ENCODE assay signal across 8 cellular contexts in the genomic region with DNA sequence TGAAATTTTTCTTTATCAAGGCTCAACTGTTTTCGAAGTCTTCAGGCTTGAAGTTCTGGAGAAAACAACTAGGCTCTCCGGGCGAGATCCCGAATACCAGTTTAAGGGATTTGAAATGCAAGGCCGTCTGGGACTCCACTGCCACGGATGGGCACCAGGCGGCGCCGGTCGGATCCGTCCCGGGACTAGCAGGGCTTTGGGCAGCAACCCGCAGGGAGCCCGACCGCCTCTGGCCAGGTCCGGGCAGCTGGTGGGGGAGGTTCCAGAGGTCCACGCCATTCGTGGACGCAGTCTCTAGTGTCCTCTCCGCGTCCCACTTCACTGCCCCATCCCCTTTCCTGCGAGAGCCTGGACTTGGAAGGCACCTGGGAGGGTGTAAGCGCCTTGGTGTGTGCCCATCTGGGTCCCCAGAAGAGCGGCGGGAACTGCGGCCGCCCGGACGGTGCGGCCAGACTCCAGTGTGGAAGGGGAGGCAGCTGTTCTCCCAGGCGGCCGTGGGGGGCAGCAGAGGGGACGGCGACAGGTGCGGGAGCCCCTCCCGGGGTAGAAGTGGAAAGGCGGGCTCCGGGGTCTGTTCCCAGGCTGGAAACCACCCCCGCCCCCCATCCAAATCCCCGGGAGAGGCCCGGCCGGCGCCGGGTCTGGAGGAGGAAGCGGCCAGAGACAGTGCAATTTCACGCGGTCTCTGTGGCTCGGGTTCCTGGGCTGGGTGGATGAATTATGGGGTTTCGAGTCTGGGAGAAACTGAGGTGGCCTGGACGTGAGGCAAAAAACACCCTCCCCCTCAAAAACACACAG. TPM values are rescaled to one million over a fixed set of nuclear protein-coding genes. Genes with fewer than 3 reads are reported as not detected.
DNase-seq lines count a peak whose midpoint lies in the region; ATAC-seq and TF ChIP-seq lines count a peak whose summit lies in the region.

No MANE protein-coding gene starts in this region.

- H3K9me3 ChIP-seq in MM.1S (replicated peaks; ENCODE audit: insufficient read depth, low read length), result no peaks in the 10 kb centered on the region
- no peaks in the 10 kb centered on the region for H3K9me3 ChIP-seq in ascending aorta
- H3K9me3 ChIP-seq in right atrium auricular region, result no peaks in the 10 kb centered on the region

- H3K27ac ChIP-seq in MM.1S (ENCODE audit: low read length), result no peak overlapping the region; the same call in 1 of the 2 replicates
- peak overlapping the region; percentile 75 to 81 for H3K27ac ChIP-seq in ascending aorta
- H3K27ac ChIP-seq in right atrium auricular region, result peak overlapping the region; percentile 34 to 56

- H3K9me2 ChIP-seq in MM.1S (replicated peaks; ENCODE audit: insufficient read depth, low read length), result no peaks in the 10 kb centered on the region

- DNase-seq in CD1c-positive myeloid dendritic cell (ENCODE audit: extremely low spot score) (peak; percentile 76), MM.1S (peak; percentile 64), T-helper 1 cell (peak; percentile 27 to 46 (median 35)), ascending aorta (ENCODE audit: low spot score in 2 of 2) (peak; percentile 53 to 94), right atrium auricular region (ENCODE audit: low spot score) (peak; percentile 90), posterior cingulate gyrus (peak; percentile 73 to 97 (median 84))

- peaks cover 8% of the 10 kb centered on the region for H3F3A ChIP-seq in MM.1S (ENCODE audit: insufficient read depth, low read length)

- intact Hi-C loops in ascending aorta (cut with DNase I) (loop anchor here (1.0 to 5.0 kb wide), 3 partner anchors 25 to 72 kb away; a partner anchor contains a TSS), posterior cingulate gyrus (cut with DNase I) (no loop called here)

- H3K79me2 ChIP-seq in MM.1S (ENCODE audit: low read length), result no peaks in the 10 kb centered on the region

- no peaks in the 10 kb centered on the region for H3K4me1 ChIP-seq in MM.1S (ENCODE audit: low read length)
- peaks cover 5 to 7% of the 10 kb centered on the region in 2 donors for H3K4me1 ChIP-seq in ascending aorta
- H3K4me1 ChIP-seq in right atrium auricular region, result peaks cover 0 to 15% of the 10 kb centered on the region in 2 donors

- TF ChIP-seq CTCF in MM.1S (IDR thresholded peaks at IDR 0.05; ENCODE audit: low read length), result peak; percentile 71
- peak; percentile 65 to 82 (median 77) for TF ChIP-seq CTCF in ascending aorta (IDR thresholded peaks at IDR 0.05)
- TF ChIP-seq CTCF in right atrium auricular region (IDR thresholded peaks at IDR 0.05), result peak; percentile 74 to 76

- peak overlapping the region; percentile 95 for H2AFZ ChIP-seq in MM.1S (ENCODE audit: low read length)

- peaks cover 29% of the 10 kb centered on the region for H3K27me3 ChIP-seq in MM.1S (replicated peaks; ENCODE audit: insufficient read depth, low read length)
- H3K27me3 ChIP-seq in ascending aorta, result no peaks in the 10 kb centered on the region
- H3K27me3 ChIP-seq in right atrium auricular region, result no peaks in the 10 kb centered on the region

- peak overlapping the region; percentile 72 for H3K4me3 ChIP-seq in MM.1S (ENCODE audit: low read length)
- peak overlapping the region; percentile 72 to 86 for H3K4me3 ChIP-seq in ascending aorta
- H3K4me3 ChIP-seq in right atrium auricular region, result peak overlapping the region; percentile 36 to 59

- H3K36me3 ChIP-seq in MM.1S (replicated peaks; ENCODE audit: insufficient read depth, low read length), result no peaks in the 10 kb centered on the region
- no peaks in the 10 kb centered on the region for H3K36me3 ChIP-seq in ascending aorta
- no peaks in the 10 kb centered on the region for H3K36me3 ChIP-seq in right atrium auricular region

- peak overlapping the region; percentile 37; the same call in 1 of the 2 replicates for H3K9ac ChIP-seq in MM.1S (ENCODE audit: low read length)

- H3K4me2 ChIP-seq in MM.1S (ENCODE audit: low read depth, low read length), result peak overlapping the region; percentile 91

- no peaks in the 10 kb centered on the region for H4K20me1 ChIP-seq in MM.1S (ENCODE audit: insufficient read depth, low read length)

- ATAC-seq in GM19467 (IDR thresholded peaks at IDR 0.05; ENCODE audit: unreplicated experiment) (peak; percentile 74), HG02973 (IDR thresholded peaks at IDR 0.05; ENCODE audit: unreplicated experiment) (no peak)

RNA-seq across cellular contexts. Expression of a gene that starts 0.8 kb away (rescaled TPM):
- 3.2 TPM for total RNA-seq in ascending aorta
- total RNA-seq in right atrium auricular region, result 1 to 10 TPM; 3.2 to 7.2 TPM

RNA-seq across cellular contexts. Expression of a gene that starts 25.2 kb away (rescaled TPM):
- total RNA-seq in ascending aorta, result 101 TPM
- 100 to 1,000 TPM in 1 of 2 donors, 10 to 100 TPM in 1; 91.4 to 116 TPM for total RNA-seq in right atrium auricular region

RNA-seq across cellular contexts. Expression of a gene that starts 37.3 kb away (rescaled TPM):
- total RNA-seq in ascending aorta (1,819 TPM), right atrium auricular region (1,000 to 10,000 TPM in 1 of 2 donors, 100 to 1,000 TPM in 1; 606 to 2,188 TPM)

RNA-seq across cellular contexts. Expression of a gene that starts 37.4 kb away (rescaled TPM):
- 877 TPM for total RNA-seq in ascending aorta
- total RNA-seq in right atrium auricular region, result 1,000 to 10,000 TPM in 1 of 2 donors, 100 to 1,000 TPM in 1; 134 to 1,492 TPM

RNA-seq across cellular contexts. Expression of a gene that starts 38.9 kb away (rescaled TPM):
- 11.1 TPM for total RNA-seq in ascending aorta
- total RNA-seq in right atrium auricular region, result 1 to 10 TPM; 2.1 to 2.9 TPM

Comparison
In these comparisons a context has a peak if more than half of its experiments do, and no peak if none do; other contexts are left out.
1. DNase-seq: peak in every context shown above with its lines; median percentile 90 in right atrium auricular region; 84 in posterior cingulate gyrus; 76 in CD1c-positive myeloid dendritic cell; 74 in ascending aorta; 64 in MM.1S; 35 in T-helper 1 cell.